Comparison of ENCODE assay signal across 8 cellular contexts in the genomic region with DNA sequence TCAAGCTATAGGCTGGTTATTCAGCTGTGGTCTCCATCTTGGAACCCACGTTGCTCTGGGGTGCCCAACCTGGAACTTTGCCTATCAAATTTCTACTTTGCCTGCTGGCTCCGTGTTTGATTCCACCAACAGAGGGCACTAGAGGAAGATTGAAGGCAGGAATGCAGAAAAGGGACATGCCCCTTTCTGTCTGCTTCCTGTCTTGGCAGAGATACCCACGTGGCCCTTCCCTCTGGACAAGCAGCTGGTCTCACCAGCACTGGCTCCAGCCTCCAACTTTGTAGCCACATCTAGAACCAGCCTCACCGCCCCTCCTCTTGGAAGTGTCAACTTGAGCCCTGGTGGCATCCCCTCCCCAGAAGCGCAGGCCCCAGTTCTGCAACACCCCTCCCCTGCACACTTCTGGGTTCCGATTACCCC. TPM values are rescaled to one million over a fixed set of nuclear protein-coding genes. Genes with fewer than 3 reads are reported as not detected.
A peak's percentile ranks its signal among the peaks of the same experiment; 100 is the strongest.
DNase-seq lines count a peak whose midpoint lies in the region; ATAC-seq, FAIRE-seq and TF ChIP-seq lines count a peak whose summit lies in the region.

No MANE protein-coding gene starts in this region.

- POLR2A ChIA-PET in H1 (lab: Charles Lee; ENCODE audit: partially characterized antibody): interaction anchor here (0.6 kb wide), 1 partner anchor 26 kb away, joined by 3 read pairs; no protein-coding TSS in a partner anchor
- POLR2A ChIA-PET in naive thymus-derived CD4-positive, alpha-beta T cell (lab: Charles Lee): no interaction called here

- TF ChIP-seq CTCF in right atrium auricular region (IDR thresholded peaks at IDR 0.05): peak in 1 of 2 donors; percentile 62
- peak; percentile 18 to 76 (median 52); a peak in 3 of 4 replicates for TF ChIP-seq CTCF in H1 (IDR thresholded peaks at IDR 0.05; ENCODE audit: control extremely low read depth in 1 of 3, insufficient read depth in 1 of 3, low read depth in 1 of 3, low read length in 3 of 3)
- peak in 2 of 3 experiments; percentile 12 to 21 for TF ChIP-seq CTCF in testis (IDR thresholded peaks at IDR 0.05)

- H4K20me1 ChIP-seq in H1 (replicated peaks in 1 of 2; ENCODE audit: control insufficient read depth in 1 of 2, insufficient read depth in 2 of 2, low read length in 2 of 2): no peaks in the 10 kb centered on the region

- no peak overlapping the region; the same call in 1 of the 2 replicates for H3K18ac ChIP-seq in H1 (ENCODE audit: extremely low read depth, low read length)

- H4K5ac ChIP-seq in H1 (ENCODE audit: insufficient read length, low read depth, low read length): no peak overlapping the region

- no peak overlapping the region for H3K23ac ChIP-seq in H1 (ENCODE audit: insufficient read length)

- H3K14ac ChIP-seq in H1 (ENCODE audit: insufficient read length): no peak overlapping the region

- peaks cover 0 to 5% (median 0%) of the 10 kb centered on the region in 5 donors for H3K27me3 Mint-ChIP-seq in naive thymus-derived CD4-positive, alpha-beta T cell

- H3K9me3 Mint-ChIP-seq in naive thymus-derived CD4-positive, alpha-beta T cell: no peaks in the 10 kb centered on the region

- H3K23me2 ChIP-seq in H1 (ENCODE audit: low read depth, low read length): no peaks in the 10 kb centered on the region

- DNase-seq in Right ventricle myocardium superior (no peak), right atrium auricular region (ENCODE audit: low spot score) (no peak), NCI-H526 treated with DMSO at 0.1 percent for 48 hours (lab: John Stamatoyannopoulos, UW) (peak; percentile 23), H1 (ENCODE audit: low read depth in 1 of 2, low spot score in 2 of 2) (peak; percentile 31 to 76), testis (peak; percentile 59)
- DNase-seq in activated CD4-positive, alpha-beta T cell treated with anti-CD3 and anti-CD28 coated beads for 48 hours: peak; percentile 80
- DNase-seq in naive thymus-derived CD4-positive, alpha-beta T cell: peak; percentile 14 to 67 (median 56)

- H3K9ac ChIP-seq in H1 (replicated peaks in 1 of 4; ENCODE audit: extremely low read depth in 1 of 4, low read depth in 3 of 4, low read length in 3 of 4): no peak overlapping the region

- H3K27ac ChIP-seq in right atrium auricular region (no peak overlapping the region), H1 (ENCODE audit: low read depth, low read length) (no peak overlapping the region), testis (no peak overlapping the region)
- no peak overlapping the region for H3K27ac ChIP-seq in naive thymus-derived CD4-positive, alpha-beta T cell (ENCODE audit: low read depth, low read length)

- H3K4me1 ChIP-seq in right atrium auricular region: no peaks in the 10 kb centered on the region
- no peaks in the 10 kb centered on the region for H3K4me1 ChIP-seq in H1 (replicated peaks in 1 of 4; ENCODE audit: control insufficient read depth in 3 of 4, insufficient read depth in 4 of 4, low read length in 3 of 4)
- no peaks in the 10 kb centered on the region for H3K4me1 ChIP-seq in naive thymus-derived CD4-positive, alpha-beta T cell (ENCODE audit: control insufficient read depth in 2 of 2, insufficient read depth in 2 of 2, low read length in 2 of 2)
- no peaks in the 10 kb centered on the region for H3K4me1 ChIP-seq in testis

- H3K36me3 Mint-ChIP-seq in naive thymus-derived CD4-positive, alpha-beta T cell: no peaks in the 10 kb centered on the region

- peak; percentile 56 for ATAC-seq in Right ventricle myocardium superior (ENCODE audit: poor library complexity)
- ATAC-seq in naive thymus-derived CD4-positive, alpha-beta T cell: peak; percentile 66
- ATAC-seq in GM21515 (IDR thresholded peaks at IDR 0.05; ENCODE audit: unreplicated experiment): no peak

- H2AK5ac ChIP-seq in H1 (ENCODE audit: low read depth, low read length): no peak overlapping the region

- no peaks in the 10 kb centered on the region for H3K79me1 ChIP-seq in H1 (ENCODE audit: low read depth, low read length)

- H2BK20ac ChIP-seq in H1 (ENCODE audit: low read length): peak overlapping the region; percentile 27; the same call in 1 of the 2 replicates

- TF ChIP-seq EP300 in H1 (IDR thresholded peaks at IDR 0.05; ENCODE audit: borderline replicate concordance in 1 of 2, low read depth in 2 of 2, low read length in 2 of 2): no peak

- WGBS in H1 (ENCODE audit: extremely low coverage in 1 of 2, insufficient coverage in 1 of 2, insufficient read length in 1 of 2, insufficient replicate concordance in 2 of 2, low coverage in 1 of 2, low lambda C conversion rate in 2 of 2, missing lambda C conversion rate in 1 of 2), 2 experiments: 75% methylated on average over 6 of the region's 6 CpGs; no CpG with 5 or more reads in 1 of the 2 experiments
- WGBS in testis, 2 donors: 64 to 68% methylated on average over 6 of the region's 6 CpGs

- H3K36me3 ChIP-seq in right atrium auricular region: no peaks in the 10 kb centered on the region
- H3K36me3 ChIP-seq in H1 (ENCODE audit: control insufficient read depth in 2 of 4, insufficient read depth in 4 of 4, low read length in 3 of 4): no peaks in the 10 kb centered on the region
- no peaks in the 10 kb centered on the region for H3K36me3 ChIP-seq in naive thymus-derived CD4-positive, alpha-beta T cell (ENCODE audit: control insufficient read depth in 2 of 3, insufficient read depth in 3 of 3, low read length in 3 of 3)
- H3K36me3 ChIP-seq in testis (ENCODE audit: low read depth, missing control alignments): no peaks in the 10 kb centered on the region

- H3K79me2 ChIP-seq in H1 (ENCODE audit: control insufficient read depth in 1 of 2, insufficient read depth in 2 of 2, low read length in 2 of 2): no peaks in the 10 kb centered on the region

- TF ChIP-seq RAD21 in H1 (IDR thresholded peaks at IDR 0.05 in 1 of 2, conservative IDR thresholded peaks at IDR 0.05 in 1 of 2; ENCODE audit: low read depth in 2 of 2, low read length in 2 of 2): peak; percentile 62 to 70

- H3K4me3 ChIP-seq in right atrium auricular region: no peak overlapping the region
- no peak overlapping the region for H3K4me3 ChIP-seq in H1 (ENCODE audit: extremely low read depth in 1 of 4, insufficient read depth in 2 of 4, low read depth in 3 of 4, low read length in 4 of 4)
- H3K4me3 ChIP-seq in naive thymus-derived CD4-positive, alpha-beta T cell (ENCODE audit: low read length): no peak overlapping the region
- no peak overlapping the region for H3K4me3 ChIP-seq in testis

- no peak overlapping the region for H3K4me2 ChIP-seq in H1 (ENCODE audit: insufficient read depth in 1 of 2, low read depth in 2 of 2, low read length in 2 of 2)

- no peak overlapping the region for H3K56ac ChIP-seq in H1 (replicated peaks; ENCODE audit: insufficient read length, low read depth, low read length)

- FAIRE-seq in H1 (lab: Jason Lieb, UNC): peak; percentile 42

- intact Hi-C loops in Right ventricle myocardium superior (cut with DNase I): no loop called here
- intact Hi-C loops in naive thymus-derived CD4-positive, alpha-beta T cell (cut with micrococcal nuclease): loop anchor here (1.0 to 5.0 kb wide), 13 partner anchors 50 to 725 kb away; a partner anchor contains a TSS
- intact Hi-C loops in testis (cut with DNase I; ENCODE audit: low total_unique reads): no loop called here

- H3K4me3 Mint-ChIP-seq in naive thymus-derived CD4-positive, alpha-beta T cell: no peak overlapping the region

- H2BK120ac ChIP-seq in H1 (replicated peaks; ENCODE audit: low read depth, low read length): no peak overlapping the region

- TF ChIP-seq POLR2A in H1 (IDR thresholded peaks at IDR 0.05; ENCODE audit: control extremely low read depth in 1 of 2, low read depth in 2 of 2, low read length in 2 of 2) (no peak), testis (IDR thresholded peaks at IDR 0.05) (no peak)

- H2BK5ac ChIP-seq in H1 (ENCODE audit: low read depth, low read length): no peak overlapping the region

- no peak overlapping the region for H3K4ac ChIP-seq in H1 (replicated peaks; ENCODE audit: insufficient read length, low read depth, low read length)

- H2BK15ac ChIP-seq in H1 (ENCODE audit: low read length): no peak overlapping the region

- H3K27me3 ChIP-seq in right atrium auricular region: no peaks in the 10 kb centered on the region
- no peaks in the 10 kb centered on the region for H3K27me3 ChIP-seq in H1 (replicated peaks in 1 of 4; ENCODE audit: control insufficient read depth in 3 of 4, extremely low read depth in 1 of 4, insufficient read depth in 3 of 4, low read length in 3 of 4)
- no peaks in the 10 kb centered on the region for H3K27me3 ChIP-seq in naive thymus-derived CD4-positive, alpha-beta T cell (ENCODE audit: control insufficient read depth in 2 of 2, insufficient read depth in 2 of 2, low read length in 2 of 2)
- H3K27me3 ChIP-seq in testis: no peaks in the 10 kb centered on the region

- H2BK12ac ChIP-seq in H1 (ENCODE audit: low read depth, low read length): no peak overlapping the region

- no peak overlapping the region for H3K27ac Mint-ChIP-seq in naive thymus-derived CD4-positive, alpha-beta T cell

- peak overlapping the region; percentile 88 for H2AFZ ChIP-seq in H1 (ENCODE audit: low read length)

- peaks cover 0 to 12% (median 3%) of the 10 kb centered on the region in 7 donors for H3K4me1 Mint-ChIP-seq in naive thymus-derived CD4-positive, alpha-beta T cell

- CTCF ChIA-PET in H1 (lab: Charles Lee; ENCODE audit: partially characterized antibody): interaction anchor here (0.6 to 2.7 kb wide), 10 partner anchors 11 to 332 kb away, joined by 3 to 9 read pairs (median 5); no protein-coding TSS in a partner anchor
- CTCF ChIA-PET in naive thymus-derived CD4-positive, alpha-beta T cell (lab: Charles Lee): interaction anchor here (0.6 to 2.8 kb wide), 7 partner anchors 11 to 730 kb away, joined by 3 to 15 read pairs (median 3); a partner anchor contains a TSS

- H4K91ac ChIP-seq in H1 (replicated peaks; ENCODE audit: insufficient read length, low read length): no peak overlapping the region

- no peak overlapping the region for H4K8ac ChIP-seq in H1 (ENCODE audit: extremely low read depth, insufficient read depth, low read length)

- no peaks in the 10 kb centered on the region for H3K9me3 ChIP-seq in right atrium auricular region
- H3K9me3 ChIP-seq in H1 (ENCODE audit: insufficient read depth in 2 of 2, low read depth in 1 of 2, low read length in 1 of 2): no peaks in the 10 kb centered on the region
- no peaks in the 10 kb centered on the region for H3K9me3 ChIP-seq in naive thymus-derived CD4-positive, alpha-beta T cell (ENCODE audit: control insufficient read depth in 2 of 3, low read length in 3 of 3)
- no peaks in the 10 kb centered on the region for H3K9me3 ChIP-seq in testis

RNA-seq across cellular contexts. Expression of a gene that starts 52.1 kb away (rescaled TPM):
- total RNA-seq in Right ventricle myocardium superior (13.0 TPM), right atrium auricular region (10 to 100 TPM; 13.4 to 14.5 TPM), testis (10 to 100 TPM; 15.3 to 17.8 TPM)
- 1.4 and 1.7 TPM in 2 replicates for total RNA-seq in H1 (2021; fragmentation: NEBNext Ultra II Directional; extraction: Animal tissue kit (Norgen Biotek cat#: 25700))
- polyA plus RNA-seq in H1 (2011; rRNA removed) (0.86 and 0.95 TPM in 2 replicates), testis (ENCODE audit: insufficient read depth, low read depth, low replicate concordance) (16.2 TPM)
- polyA plus RNA-seq in H1 (2011; cell fraction: cytosol; rRNA removed): 1.1 TPM
- 1.1 TPM for polyA plus RNA-seq in H1 (2011; cell fraction: nucleus; rRNA removed)
- polyA plus RNA-seq in H1 (2012, experiment 1 of 2): 1.0 to 1.4 TPM (median 1.3 TPM) in 4 replicates
- 0.18 TPM for polyA plus RNA-seq in H1 (2012, experiment 2 of 2)
- polyA plus RNA-seq in H1 (2013, experiment 1 of 2): 0.83 TPM
- polyA plus RNA-seq in H1 (2013, experiment 2 of 2): 1.1 TPM
- polyA minus RNA-seq in H1 (2011; rRNA and poly(A)+ RNA removed): 2.4 and 2.9 TPM in 2 replicates
- polyA minus RNA-seq in H1 (2011; cell fraction: cytosol; rRNA and poly(A)+ RNA removed): not detected
- polyA minus RNA-seq in H1 (2011; cell fraction: nucleus; rRNA and poly(A)+ RNA removed): 2.4 TPM
- total RNA-seq in naive thymus-derived CD4-positive, alpha-beta T cell: 1 to 10 TPM; 3.9 to 5.8 (median 4.0) TPM
- 1 to 10 TPM; 6.5 to 9.4 TPM for polyA plus RNA-seq in naive thymus-derived CD4-positive, alpha-beta T cell

Comparison
In these comparisons a context has a peak if more than half of its experiments do, and no peak if none do; other contexts are left out.
1. DNase-seq: peak in NCI-H526 treated with DMSO at 0.1 percent for 48 hours (single experiment), activated CD4-positive, alpha-beta T cell treated with anti-CD3 and anti-CD28 coated beads for 48 hours (single experiment), H1 (2 of 2), naive thymus-derived CD4-positive, alpha-beta T cell (9 of 9) and testis (single experiment); none in Right ventricle myocardium superior (single experiment) and right atrium auricular region (single experiment).
2. intact Hi-C loops: an anchor here in naive thymus-derived CD4-positive, alpha-beta T cell (1.0 to 5.0 kb wide); none called in Right ventricle myocardium superior and testis.